ENCODE assay signal across 2 cellular contexts in the genomic region with DNA sequence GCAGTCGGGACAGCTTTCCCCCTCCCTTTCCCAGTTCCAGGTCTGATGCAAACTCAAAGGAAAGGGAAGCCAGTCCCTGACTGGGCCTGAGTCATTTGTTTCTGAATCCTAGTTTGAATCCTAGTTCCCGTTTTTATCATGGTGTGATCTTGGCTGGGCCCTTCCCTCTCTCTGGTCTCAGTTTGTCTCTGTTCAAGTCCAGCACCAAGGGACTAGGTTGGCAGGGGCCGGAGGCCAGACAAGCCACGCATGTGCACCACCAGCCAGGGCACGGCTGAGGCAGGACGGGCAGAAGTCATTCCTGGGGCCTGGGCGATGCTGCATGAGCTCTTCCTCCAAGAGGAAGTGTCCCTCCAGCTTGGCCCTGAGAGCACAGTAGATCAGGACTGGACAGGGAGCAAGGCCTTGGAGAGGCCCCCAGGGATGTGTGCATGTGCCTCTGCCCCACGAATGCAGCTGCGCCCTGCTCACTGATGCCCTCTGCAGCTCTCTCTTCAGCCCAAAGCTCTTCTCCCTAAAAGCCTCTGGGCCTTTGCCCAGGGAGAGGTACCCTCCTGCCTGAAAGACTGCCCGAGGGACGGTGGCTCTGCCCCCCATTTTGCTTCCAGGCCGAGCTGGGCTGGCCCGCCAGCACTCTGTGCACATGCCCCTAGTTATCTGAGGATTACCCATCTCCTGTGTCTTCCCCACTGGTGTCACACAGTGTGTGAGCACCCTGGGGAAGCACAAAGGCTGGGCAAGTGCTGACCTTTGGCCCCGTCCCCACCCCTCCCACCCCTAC.
TF ChIP-seq lines count a peak whose summit lies in the region.

No MANE protein-coding gene starts in this region.

TF ChIP-seq in GM12878, 131 proteins besides CTCF, POLR2A, EP300 and RAD21 (continues in another document):
- TF ChIP-seq, protein P1, sequence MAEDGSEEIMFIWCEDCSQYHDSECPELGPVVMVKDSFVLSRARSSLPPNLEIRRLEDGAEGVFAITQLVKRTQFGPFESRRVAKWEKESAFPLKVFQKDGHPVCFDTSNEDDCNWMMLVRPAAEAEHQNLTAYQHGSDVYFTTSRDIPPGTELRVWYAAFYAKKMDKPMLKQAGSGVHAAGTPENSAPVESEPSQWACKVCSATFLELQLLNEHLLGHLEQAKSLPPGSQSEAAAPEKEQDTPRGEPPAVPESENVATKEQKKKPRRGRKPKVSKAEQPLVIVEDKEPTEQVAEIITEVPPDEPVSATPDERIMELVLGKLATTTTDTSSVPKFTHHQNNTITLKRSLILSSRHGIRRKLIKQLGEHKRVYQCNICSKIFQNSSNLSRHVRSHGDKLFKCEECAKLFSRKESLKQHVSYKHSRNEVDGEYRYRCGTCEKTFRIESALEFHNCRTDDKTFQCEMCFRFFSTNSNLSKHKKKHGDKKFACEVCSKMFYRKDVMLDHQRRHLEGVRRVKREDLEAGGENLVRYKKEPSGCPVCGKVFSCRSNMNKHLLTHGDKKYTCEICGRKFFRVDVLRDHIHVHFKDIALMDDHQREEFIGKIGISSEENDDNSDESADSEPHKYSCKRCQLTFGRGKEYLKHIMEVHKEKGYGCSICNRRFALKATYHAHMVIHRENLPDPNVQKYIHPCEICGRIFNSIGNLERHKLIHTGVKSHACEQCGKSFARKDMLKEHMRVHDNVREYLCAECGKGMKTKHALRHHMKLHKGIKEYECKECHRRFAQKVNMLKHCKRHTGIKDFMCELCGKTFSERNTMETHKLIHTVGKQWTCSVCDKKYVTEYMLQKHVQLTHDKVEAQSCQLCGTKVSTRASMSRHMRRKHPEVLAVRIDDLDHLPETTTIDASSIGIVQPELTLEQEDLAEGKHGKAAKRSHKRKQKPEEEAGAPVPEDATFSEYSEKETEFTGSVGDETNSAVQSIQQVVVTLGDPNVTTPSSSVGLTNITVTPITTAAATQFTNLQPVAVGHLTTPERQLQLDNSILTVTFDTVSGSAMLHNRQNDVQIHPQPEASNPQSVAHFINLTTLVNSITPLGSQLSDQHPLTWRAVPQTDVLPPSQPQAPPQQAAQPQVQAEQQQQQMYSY (CRISPR knock-in tag; IDR thresholded peaks at IDR 0.05), result no peak
- TF ChIP-seq SP1 (IDR thresholded peaks at IDR 0.05; ENCODE audit: low read depth, low read length) (no peak), CEBPB (IDR thresholded peaks at IDR 0.05; ENCODE audit: borderline replicate concordance in 1 of 2, low read depth in 2 of 2, low read length in 2 of 2) (no peak), SUZ12 (IDR thresholded peaks at IDR 0.05; ENCODE audit: unreplicated experiment) (no peak), YBX1 (IDR thresholded peaks at IDR 0.05) (no peak), PML (IDR thresholded peaks at IDR 0.05; ENCODE audit: low read length) (no peak), TCF7 (IDR thresholded peaks at IDR 0.05; ENCODE audit: borderline replicate concordance) (no peak), SUPT20H (IDR thresholded peaks at IDR 0.05; ENCODE audit: borderline replicate concordance, control insufficient read depth, low read depth, low read length) (no peak), GATAD2B (conservative IDR thresholded peaks at IDR 0.05; ENCODE audit: low read depth) (no peak), RCOR1 (conservative IDR thresholded peaks at IDR 0.05; ENCODE audit: low read depth, low read length) (no peak), CREB1 (IDR thresholded peaks at IDR 0.05; ENCODE audit: low read depth) (no peak), NFIC (IDR thresholded peaks at IDR 0.05; ENCODE audit: low read depth, low read length) (no peak)
- TF ChIP-seq, protein P2, sequence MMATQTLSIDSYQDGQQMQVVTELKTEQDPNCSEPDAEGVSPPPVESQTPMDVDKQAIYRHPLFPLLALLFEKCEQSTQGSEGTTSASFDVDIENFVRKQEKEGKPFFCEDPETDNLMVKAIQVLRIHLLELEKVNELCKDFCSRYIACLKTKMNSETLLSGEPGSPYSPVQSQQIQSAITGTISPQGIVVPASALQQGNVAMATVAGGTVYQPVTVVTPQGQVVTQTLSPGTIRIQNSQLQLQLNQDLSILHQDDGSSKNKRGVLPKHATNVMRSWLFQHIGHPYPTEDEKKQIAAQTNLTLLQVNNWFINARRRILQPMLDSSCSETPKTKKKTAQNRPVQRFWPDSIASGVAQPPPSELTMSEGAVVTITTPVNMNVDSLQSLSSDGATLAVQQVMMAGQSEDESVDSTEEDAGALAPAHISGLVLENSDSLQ (IDR thresholded peaks at IDR 0.05), result no peak
- TF ChIP-seq, protein P3, sequence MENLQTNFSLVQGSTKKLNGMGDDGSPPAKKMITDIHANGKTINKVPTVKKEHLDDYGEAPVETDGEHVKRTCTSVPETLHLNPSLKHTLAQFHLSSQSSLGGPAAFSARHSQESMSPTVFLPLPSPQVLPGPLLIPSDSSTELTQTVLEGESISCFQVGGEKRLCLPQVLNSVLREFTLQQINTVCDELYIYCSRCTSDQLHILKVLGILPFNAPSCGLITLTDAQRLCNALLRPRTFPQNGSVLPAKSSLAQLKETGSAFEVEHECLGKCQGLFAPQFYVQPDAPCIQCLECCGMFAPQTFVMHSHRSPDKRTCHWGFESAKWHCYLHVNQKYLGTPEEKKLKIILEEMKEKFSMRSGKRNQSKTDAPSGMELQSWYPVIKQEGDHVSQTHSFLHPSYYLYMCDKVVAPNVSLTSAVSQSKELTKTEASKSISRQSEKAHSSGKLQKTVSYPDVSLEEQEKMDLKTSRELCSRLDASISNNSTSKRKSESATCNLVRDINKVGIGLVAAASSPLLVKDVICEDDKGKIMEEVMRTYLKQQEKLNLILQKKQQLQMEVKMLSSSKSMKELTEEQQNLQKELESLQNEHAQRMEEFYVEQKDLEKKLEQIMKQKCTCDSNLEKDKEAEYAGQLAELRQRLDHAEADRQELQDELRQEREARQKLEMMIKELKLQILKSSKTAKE (IDR thresholded peaks at IDR 0.05; ENCODE audit: low read depth, poor library complexity, severe bottlenecking), result no peak
- TF ChIP-seq, protein P4, sequence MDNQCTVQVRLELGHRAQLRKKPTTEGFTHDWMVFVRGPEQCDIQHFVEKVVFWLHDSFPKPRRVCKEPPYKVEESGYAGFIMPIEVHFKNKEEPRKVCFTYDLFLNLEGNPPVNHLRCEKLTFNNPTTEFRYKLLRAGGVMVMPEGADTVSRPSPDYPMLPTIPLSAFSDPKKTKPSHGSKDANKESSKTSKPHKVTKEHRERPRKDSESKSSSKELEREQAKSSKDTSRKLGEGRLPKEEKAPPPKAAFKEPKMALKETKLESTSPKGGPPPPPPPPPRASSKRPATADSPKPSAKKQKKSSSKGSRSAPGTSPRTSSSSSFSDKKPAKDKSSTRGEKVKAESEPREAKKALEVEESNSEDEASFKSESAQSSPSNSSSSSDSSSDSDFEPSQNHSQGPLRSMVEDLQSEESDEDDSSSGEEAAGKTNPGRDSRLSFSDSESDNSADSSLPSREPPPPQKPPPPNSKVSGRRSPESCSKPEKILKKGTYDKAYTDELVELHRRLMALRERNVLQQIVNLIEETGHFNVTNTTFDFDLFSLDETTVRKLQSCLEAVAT (IDR thresholded peaks at IDR 0.05), result no peak

TF ChIP-seq in liver, 16 proteins besides CTCF, POLR2A, EP300 and RAD21 (continued from another document):
- TF ChIP-seq, protein P5, sequence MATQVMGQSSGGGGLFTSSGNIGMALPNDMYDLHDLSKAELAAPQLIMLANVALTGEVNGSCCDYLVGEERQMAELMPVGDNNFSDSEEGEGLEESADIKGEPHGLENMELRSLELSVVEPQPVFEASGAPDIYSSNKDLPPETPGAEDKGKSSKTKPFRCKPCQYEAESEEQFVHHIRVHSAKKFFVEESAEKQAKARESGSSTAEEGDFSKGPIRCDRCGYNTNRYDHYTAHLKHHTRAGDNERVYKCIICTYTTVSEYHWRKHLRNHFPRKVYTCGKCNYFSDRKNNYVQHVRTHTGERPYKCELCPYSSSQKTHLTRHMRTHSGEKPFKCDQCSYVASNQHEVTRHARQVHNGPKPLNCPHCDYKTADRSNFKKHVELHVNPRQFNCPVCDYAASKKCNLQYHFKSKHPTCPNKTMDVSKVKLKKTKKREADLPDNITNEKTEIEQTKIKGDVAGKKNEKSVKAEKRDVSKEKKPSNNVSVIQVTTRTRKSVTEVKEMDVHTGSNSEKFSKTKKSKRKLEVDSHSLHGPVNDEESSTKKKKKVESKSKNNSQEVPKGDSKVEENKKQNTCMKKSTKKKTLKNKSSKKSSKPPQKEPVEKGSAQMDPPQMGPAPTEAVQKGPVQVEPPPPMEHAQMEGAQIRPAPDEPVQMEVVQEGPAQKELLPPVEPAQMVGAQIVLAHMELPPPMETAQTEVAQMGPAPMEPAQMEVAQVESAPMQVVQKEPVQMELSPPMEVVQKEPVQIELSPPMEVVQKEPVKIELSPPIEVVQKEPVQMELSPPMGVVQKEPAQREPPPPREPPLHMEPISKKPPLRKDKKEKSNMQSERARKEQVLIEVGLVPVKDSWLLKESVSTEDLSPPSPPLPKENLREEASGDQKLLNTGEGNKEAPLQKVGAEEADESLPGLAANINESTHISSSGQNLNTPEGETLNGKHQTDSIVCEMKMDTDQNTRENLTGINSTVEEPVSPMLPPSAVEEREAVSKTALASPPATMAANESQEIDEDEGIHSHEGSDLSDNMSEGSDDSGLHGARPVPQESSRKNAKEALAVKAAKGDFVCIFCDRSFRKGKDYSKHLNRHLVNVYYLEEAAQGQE (IDR thresholded peaks at IDR 0.05), result peak; percentile 27
- no peak for TF ChIP-seq SP1 (IDR thresholded peaks at IDR 0.05)
